Comparison of ENCODE assay signal across 30 cellular contexts in genomic region chr12:54065677-54066076, GRCh38. TPM values are rescaled to one million over a fixed set of nuclear protein-coding genes. Genes with fewer than 3 reads are reported as not detected.
"Had no signal": no experiment of that assay in that cellular context is flagged by ENCODE, and none has a peak within 500 bp of the region (broad histone marks: within the 10 kb centered on the region; RNA-seq: fewer than 3 reads in every experiment).

No MANE protein-coding gene starts in this region.

- H3K36me3 ChIP-seq: adrenal gland, ascending aorta, brain microvascular endothelial cell, breast epithelium, cardiac muscle cell had no signal

- H3K9me3 ChIP-seq: adrenal gland, ascending aorta, body of pancreas, breast epithelium had no signal

- H3K27ac ChIP-seq: adrenal gland, ascending aorta, body of pancreas, brain microvascular endothelial cell, breast epithelium, cardiac muscle cell had no signal

- DNase-seq: activated effector memory CD4-positive, alpha-beta T cell treated with anti-CD3 and anti-CD28 coated beads, Interleukin-2, amount 50 U/mL, for 16 hours; activated effector memory CD4-positive, alpha-beta T cell treated with Interleukin-2 at 50 U/mL for 16 hours; activated gamma-delta T cell; activated gamma-delta T cell treated with Interleukin-2 at 50 U/mL for 16 hours; activated naive CD4-positive, alpha-beta T cell; activated naive CD4-positive, alpha-beta T cell treated with anti-CD3 and anti-CD28 coated beads for 36 hours; activated naive CD4-positive, alpha-beta T cell treated with anti-CD3 and anti-CD28 coated beads, Interleukin-2, amount 10 ng/mL, durations not matched to agents 7 days and 5 days; activated naive CD4-positive, alpha-beta T cell treated with anti-CD3 and anti-CD28 coated beads, Interleukin-2, amount 50 U/mL, for 16 hours; activated naive CD4-positive, alpha-beta T cell treated with Interleukin-2 at 50 U/mL for 16 hours; activated naive CD8-positive, alpha-beta T cell treated with anti-CD3 and anti-CD28 coated beads for 36 hours; activated naive CD8-positive, alpha-beta T cell treated with anti-CD3 and anti-CD28 coated beads, Interleukin-2, amount 10 ng/mL, durations not matched to agents 7 days and 5 days; activated naive CD8-positive, alpha-beta T cell treated with anti-CD3 and anti-CD28 coated beads, Interleukin-2, amount 50 U/mL, for 24 hours; activated T-cell treated with anti-CD3 and anti-CD28 coated beads, Interleukin-2, amount 50 U/mL, for 1 hour; activated T-cell treated with anti-CD3 and anti-CD28 coated beads, Interleukin-2, amount 50 U/mL, for 24 hours; activated T-cell treated with anti-CD3 and anti-CD28 coated beads, Interleukin-2, amount 50 U/mL, for 4 hours; activated T-cell treated with anti-CD3 and anti-CD28 coated beads, Interleukin-2, amount 50 U/mL, for 48 hours; activated T-cell treated with anti-CD3 and anti-CD28 coated beads, Interleukin-2, amount 50 U/mL, for 72 hours; adrenal gland; amniotic stem cell; amygdala; anterior cingulate cortex; aorta; body of pancreas; brain microvascular endothelial cell; caudate nucleus; central memory CD4-positive, alpha-beta T cell; cerebellar nuclear complex had no signal

- H3K4me1 ChIP-seq: adrenal gland, ascending aorta, body of pancreas, breast epithelium had no signal

- H3K27me3 ChIP-seq: adrenal gland, ascending aorta, body of pancreas, breast epithelium had no signal

- H3K4me3 ChIP-seq: adrenal gland, ascending aorta, body of pancreas, breast epithelium, cardiac muscle cell had no signal

RNA-seq across cellular contexts. Expression of gene HOXC4, which starts 12.0 kb away (rescaled TPM):
- polyA plus RNA-seq: cardiac muscle cell had no signal

RNA-seq across cellular contexts. Expression of gene HOXC5, which starts 32.8 kb away (rescaled TPM):
- polyA plus RNA-seq: aorta, cardiac muscle cell had no signal

RNA-seq across cellular contexts. Expression of gene HOXC6, which starts 37.4 kb away (rescaled TPM):
- polyA plus RNA-seq: cardiac muscle cell had no signal

RNA-seq across cellular contexts. Expression of gene HOXC8, which starts 56.9 kb away (rescaled TPM):
- polyA plus RNA-seq: cardiac muscle cell had no signal
